ENCODE assay signal across 12 cellular contexts in genomic region chr7:585229-585711, GRCh38.
A peak's percentile ranks its signal among the peaks of the same experiment; 100 is the strongest.
DNase-seq lines count a peak whose midpoint lies in the region; ATAC-seq and TF ChIP-seq lines count a peak whose summit lies in the region.
"Had no signal": no experiment of that assay in that cellular context is flagged by ENCODE, and none has a peak within 500 bp of the region (broad histone marks: within the 10 kb centered on the region; RNA-seq: fewer than 3 reads in every experiment).

No MANE protein-coding gene starts in this region.

- CTCF ChIA-PET in CD8-positive, alpha-beta T cell (lab: Charles Lee): interaction anchor here (1.2 kb wide), 1 partner anchor 252 kb away, joined by 3 read pairs; no protein-coding TSS in a partner anchor

- H3K4me2 ChIP-seq in neural progenitor cell: no peak overlapping the region

- H3K79me2 ChIP-seq in neural progenitor cell (ENCODE audit: low read depth): no peaks in the 10 kb centered on the region

- H4K20me1 ChIP-seq in neural progenitor cell (ENCODE audit: low read depth): no peaks in the 10 kb centered on the region

- WGBS in esophagus squamous epithelium, 2 donors: 76 to 77% methylated on average over 15 to 18 of the region's 18 CpGs

- peak overlapping the region; percentile 75 for H3K27ac ChIP-seq in CD8-positive, alpha-beta T cell (ENCODE audit: low read depth, low read length)
- H3K27ac ChIP-seq in neural progenitor cell (no peak overlapping the region), esophagus squamous epithelium (no peak overlapping the region), caudate nucleus (ENCODE audit: low read depth, low read length) (no peak overlapping the region)
- H3K27ac ChIP-seq: C4-2B, epithelial cell of prostate, left ventricle myocardium inferior had no signal

- H3K4me3 Mint-ChIP-seq in CD8-positive, alpha-beta T cell: no peak overlapping the region
- H3K4me3 Mint-ChIP-seq in neural progenitor cell: peak overlapping the region; percentile 2

- peaks cover 41% of the 10 kb centered on the region for H3K36me3 Mint-ChIP-seq in CD8-positive, alpha-beta T cell
- H3K36me3 Mint-ChIP-seq in neural progenitor cell: peaks cover 18% of the 10 kb centered on the region

- POLR2A ChIA-PET in CD8-positive, alpha-beta T cell (lab: Charles Lee): interaction anchor here (0.6 to 1.8 kb wide), 3 partner anchors 10 to 1817 kb away, joined by 3 to 6 read pairs (median 5); no protein-coding TSS in a partner anchor

- no peaks in the 10 kb centered on the region for H3K36me3 ChIP-seq in CD8-positive, alpha-beta T cell (ENCODE audit: insufficient read depth, low read length)
- H3K36me3 ChIP-seq in neural progenitor cell (no peaks in the 10 kb centered on the region), esophagus squamous epithelium (peaks cover 0 to 40% (median 0%) of the 10 kb centered on the region in 3 donors)
- H3K36me3 ChIP-seq: left ventricle myocardium inferior had no signal

- H3K4me1 Mint-ChIP-seq in CD8-positive, alpha-beta T cell (ENCODE audit: low read depth): peaks cover 39% of the 10 kb centered on the region
- peaks cover 3% of the 10 kb centered on the region for H3K4me1 Mint-ChIP-seq in neural progenitor cell

- H3K9me3 ChIP-seq in CD8-positive, alpha-beta T cell (ENCODE audit: low read length): no peaks in the 10 kb centered on the region
- H3K9me3 ChIP-seq in neural progenitor cell (ENCODE audit: low read depth): no peaks in the 10 kb centered on the region
- H3K9me3 ChIP-seq in esophagus squamous epithelium: no peaks in the 10 kb centered on the region
- H3K9me3 ChIP-seq: left ventricle myocardium inferior had no signal

- H2AFZ ChIP-seq in neural progenitor cell (replicated peaks): no peak overlapping the region

- peak overlapping the region; percentile 99 for H3K27ac Mint-ChIP-seq in CD8-positive, alpha-beta T cell
- no peak overlapping the region for H3K27ac Mint-ChIP-seq in neural progenitor cell

- no peaks in the 10 kb centered on the region for H3K27me3 Mint-ChIP-seq in CD8-positive, alpha-beta T cell (ENCODE audit: low read depth)
- H3K27me3 Mint-ChIP-seq in neural progenitor cell (ENCODE audit: insufficient read depth, low read depth): peaks cover 14% of the 10 kb centered on the region

- no peak for TF ChIP-seq CTCF in CD8-positive, alpha-beta T cell (IDR thresholded peaks at IDR 0.05)
- TF ChIP-seq CTCF in neural progenitor cell (IDR thresholded peaks at IDR 0.05) (no peak), esophagus squamous epithelium (IDR thresholded peaks at IDR 0.05) (no peak)

- peaks cover 7% of the 10 kb centered on the region for H3K9me3 Mint-ChIP-seq in CD8-positive, alpha-beta T cell
- H3K9me3 Mint-ChIP-seq in neural progenitor cell: peaks cover 12% of the 10 kb centered on the region

- peaks cover 21% of the 10 kb centered on the region for H3K4me1 ChIP-seq in CD8-positive, alpha-beta T cell (ENCODE audit: insufficient read depth, low read length)
- no peaks in the 10 kb centered on the region for H3K4me1 ChIP-seq in neural progenitor cell
- H3K4me1 ChIP-seq in esophagus squamous epithelium: peaks cover 0 to 8% (median 0%) of the 10 kb centered on the region in 3 donors

- TF ChIP-seq POLR2A in esophagus squamous epithelium (IDR thresholded peaks at IDR 0.05): no peak

- H3F3A ChIP-seq in neural progenitor cell (ENCODE audit: low read depth): no peaks in the 10 kb centered on the region

- no peaks in the 10 kb centered on the region for H3K27me3 ChIP-seq in CD8-positive, alpha-beta T cell (ENCODE audit: insufficient read depth, low read length)
- H3K27me3 ChIP-seq in neural progenitor cell (no peaks in the 10 kb centered on the region), esophagus squamous epithelium (no peaks in the 10 kb centered on the region)

- H3K4me3 ChIP-seq in CD8-positive, alpha-beta T cell (ENCODE audit: low read depth, low read length): no peak overlapping the region
- no peak overlapping the region for H3K4me3 ChIP-seq in neural progenitor cell
- no peak overlapping the region for H3K4me3 ChIP-seq in esophagus squamous epithelium
- H3K4me3 ChIP-seq: left ventricle myocardium inferior had no signal

- no peak overlapping the region for H3K9ac ChIP-seq in neural progenitor cell

- DNase-seq in CD8-positive, alpha-beta T cell: peak in 2 of 7 experiments; percentile 20 to 26
- DNase-seq in activated CD8-positive, alpha-beta memory T cell treated with anti-CD3 and anti-CD28 coated beads, Interleukin-2, amount 50 U/mL, for 4 hours: peak; percentile 49
- DNase-seq in neural progenitor cell (ENCODE audit: low spot score) (no peak), esophagus squamous epithelium (lab: John Stamatoyannopoulos, UW) (no peak), T-helper 9 cell (no peak), caudate nucleus (lab: John Stamatoyannopoulos, UW) (no peak)
- DNase-seq: left ventricle myocardium inferior, NCI-H1105 had no signal

- intact Hi-C loops in CD8-positive, alpha-beta T cell (cut with DNase I, micrococcal nuclease): loop anchor here in 1 of 2 experiments (2.0 to 10.0 kb wide), 3 partner anchors 60 to 290 kb away; partner anchors contain the start of genes DNAAF5, GET4 and PRKAR1B
- intact Hi-C loops in esophagus squamous epithelium (cut with DNase I): no loop called here

- ATAC-seq in CD8-positive, alpha-beta T cell: no peak
- ATAC-seq in HG02798 (IDR thresholded peaks at IDR 0.05; ENCODE audit: poor library complexity, unreplicated experiment): peak; percentile 74
- ATAC-seq in GM21717 (IDR thresholded peaks at IDR 0.05; ENCODE audit: unreplicated experiment): no peak
